20 cellular contexts compared by ENCODE assay signal in the genomic region with DNA sequence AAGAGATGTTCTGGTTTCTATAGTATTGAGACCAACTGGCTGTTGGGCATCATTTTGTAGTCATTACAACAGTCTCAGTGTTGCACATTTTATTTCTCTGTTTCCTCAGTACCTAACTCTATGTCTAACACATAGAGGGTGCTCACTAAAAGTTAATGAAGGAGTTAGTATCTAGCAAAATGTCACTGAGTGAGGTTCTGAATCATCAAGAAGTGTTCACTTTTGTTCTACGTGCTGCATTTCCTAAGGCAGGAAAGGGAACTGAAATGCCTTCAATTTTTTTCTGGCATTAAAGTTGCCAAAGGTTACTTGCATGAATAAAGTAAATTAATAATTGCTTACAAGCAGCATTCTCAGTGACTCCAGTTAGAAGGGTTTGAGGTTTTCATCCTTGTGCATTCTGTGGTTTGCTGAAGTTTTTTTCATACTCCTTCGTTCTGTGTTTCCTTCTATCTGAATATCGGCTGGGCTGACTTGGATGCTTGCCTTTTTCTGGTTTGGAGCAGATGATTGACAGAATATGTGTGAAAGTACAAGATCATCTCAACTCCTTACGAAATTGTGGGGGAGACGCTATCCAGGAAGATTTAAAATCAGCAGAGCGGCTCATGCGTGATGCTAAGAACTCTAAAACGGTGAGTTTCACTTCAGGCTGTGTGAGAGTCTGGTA.
DNase-seq lines count a peak whose midpoint lies in the region; ATAC-seq and TF ChIP-seq lines count a peak whose summit lies in the region.
"Had no signal": no experiment of that assay in that cellular context is flagged by ENCODE, and none has a peak within 500 bp of the region (broad histone marks: within the 10 kb centered on the region; RNA-seq: fewer than 3 reads in every experiment).

No MANE protein-coding gene starts in this region.

- H3K9me3 Mint-ChIP-seq in CD14-positive monocyte (no peaks in the 10 kb centered on the region), nephron (peaks cover 2% of the 10 kb centered on the region)
- no peaks in the 10 kb centered on the region for H3K9me3 Mint-ChIP-seq in activated T-cell treated with anti-CD3 and anti-CD28 coated beads, Interleukin-2, amount 50 U/mL, for 24 hours
- H3K9me3 Mint-ChIP-seq: activated naive CD8-positive, alpha-beta T cell treated with anti-CD3 and anti-CD28 coated beads, Interleukin-2, amount 50 U/mL, for 24 hours; activated T-helper 2 cell treated with anti-CD3 and anti-CD28 coated beads, Interferon-gamma antibody, Interleukin-2, Interleukin-4, amounts not matched to agents 10 μg/mL and 5 μg/mL and 100 μg/mL, durations not matched to agents 14 hours and 24 hours and 36 hours; CD4-positive, alpha-beta T cell; dendritic cell treated with granulocyte-macrophage colony-stimulating factor and Interleukin-4, amounts not matched to agents 40 ng/mL and 50 ng/mL, for 4 days had no signal

- H3K4me3 ChIP-seq in OCI-LY3 (ENCODE audit: low read length) (peak overlapping the region; percentile 52), heart left ventricle (peak overlapping the region in 2 of 12 donors; percentile 13 to 17)
- H3K4me3 ChIP-seq: GM23248, MG63, transverse colon had no signal

- H3K27me3 Mint-ChIP-seq in CD14-positive monocyte (ENCODE audit: low read depth in 3 of 3) (no peaks in the 10 kb centered on the region), nephron (ENCODE audit: low read depth) (no peaks in the 10 kb centered on the region)
- no peaks in the 10 kb centered on the region for H3K27me3 Mint-ChIP-seq in activated T-cell treated with anti-CD3 and anti-CD28 coated beads, Interleukin-2, amount 50 U/mL, for 24 hours
- H3K27me3 Mint-ChIP-seq: activated CD8-positive, alpha-beta memory T cell treated with anti-CD3 and anti-CD28 coated beads, Interleukin-2, amount 10 ng/mL, durations not matched to agents 7 days and 5 days; activated naive CD8-positive, alpha-beta T cell treated with anti-CD3 and anti-CD28 coated beads, Interleukin-2, amount 50 U/mL, for 24 hours; CD4-positive, alpha-beta T cell; dendritic cell treated with granulocyte-macrophage colony-stimulating factor and Interleukin-4, amounts not matched to agents 40 ng/mL and 50 ng/mL, for 4 days had no signal

- no peak overlapping the region for H3K9ac ChIP-seq in OCI-LY3 (ENCODE audit: low read length)
- H3K9ac ChIP-seq: GM23248 had no signal

- H3K27ac Mint-ChIP-seq in CD14-positive monocyte: no peak overlapping the region
- peak overlapping the region in 2 of 3 experiments; percentile 6 to 44 for H3K27ac Mint-ChIP-seq in nephron
- H3K27ac Mint-ChIP-seq in activated T-cell treated with anti-CD3 and anti-CD28 coated beads, Interleukin-2, amount 50 U/mL, for 24 hours: no peak overlapping the region
- H3K27ac Mint-ChIP-seq: activated CD8-positive, alpha-beta memory T cell treated with anti-CD3 and anti-CD28 coated beads, Interleukin-2, amount 10 ng/mL, durations not matched to agents 7 days and 5 days; activated naive CD8-positive, alpha-beta T cell treated with anti-CD3 and anti-CD28 coated beads, Interleukin-2, amount 50 U/mL, for 24 hours; activated T-helper 2 cell treated with anti-CD3 and anti-CD28 coated beads, Interferon-gamma antibody, Interleukin-2, Interleukin-4, amounts not matched to agents 10 μg/mL and 5 μg/mL and 100 μg/mL, durations not matched to agents 14 hours and 24 hours and 36 hours; CD4-positive, alpha-beta T cell; dendritic cell treated with granulocyte-macrophage colony-stimulating factor and Interleukin-4, amounts not matched to agents 40 ng/mL and 50 ng/mL, for 4 days had no signal

- DNase-seq in CD14-positive monocyte (ENCODE audit: low spot score) (no peak), fibroblast of peridontal ligament (ENCODE audit: extremely low read depth) (peak; percentile 35), NCI-H510A (lab: John Stamatoyannopoulos, UW) (no peak), heart left ventricle (no peak)
- no peak for DNase-seq in effector CD4-positive, alpha-beta T cell
- no peak for DNase-seq in activated T-cell treated with anti-CD3 and anti-CD28 coated beads, Interleukin-2, amount 50 U/mL, for 24 hours
- DNase-seq: activated CD4-positive, alpha-beta T cell treated with anti-CD3 and anti-CD28 coated beads for 4 hours; activated CD8-positive, alpha-beta memory T cell treated with anti-CD3 and anti-CD28 coated beads, Interleukin-2, amount 10 ng/mL, durations not matched to agents 7 days and 5 days; activated naive CD8-positive, alpha-beta T cell treated with anti-CD3 and anti-CD28 coated beads, Interleukin-2, amount 50 U/mL, for 24 hours; CD4-positive, alpha-beta T cell; GM23248; MG63; NCI-H2029; retina; T-helper 9 cell; transverse colon had no signal

- H2AFZ ChIP-seq in OCI-LY3 (ENCODE audit: low read depth, low read length): no peak overlapping the region
- H2AFZ ChIP-seq: GM23248 had no signal

- peaks cover 14% of the 10 kb centered on the region; the same call in 1 of the 2 replicates for H3K27me3 ChIP-seq in OCI-LY3 (ENCODE audit: low read depth, low read length)
- H3K27me3 ChIP-seq in heart left ventricle: no peaks in the 10 kb centered on the region
- H3K27me3 ChIP-seq: MG63, transverse colon had no signal

- no peaks in the 10 kb centered on the region for H3K79me2 ChIP-seq in OCI-LY3 (ENCODE audit: low read length)

- no peak for ATAC-seq in heart left ventricle
- ATAC-seq: activated CD8-positive, alpha-beta memory T cell treated with anti-CD3 and anti-CD28 coated beads, Interleukin-2, amount 10 ng/mL, durations not matched to agents 7 days and 5 days; activated naive CD8-positive, alpha-beta T cell treated with anti-CD3 and anti-CD28 coated beads, Interleukin-2, amount 50 U/mL, for 24 hours had no signal

- H3K4me3 Mint-ChIP-seq in CD14-positive monocyte (peak overlapping the region; percentile 11 to 79), nephron (no peak overlapping the region)
- no peak overlapping the region for H3K4me3 Mint-ChIP-seq in activated T-cell treated with anti-CD3 and anti-CD28 coated beads, Interleukin-2, amount 50 U/mL, for 24 hours
- H3K4me3 Mint-ChIP-seq: activated CD8-positive, alpha-beta memory T cell treated with anti-CD3 and anti-CD28 coated beads, Interleukin-2, amount 10 ng/mL, durations not matched to agents 7 days and 5 days; activated naive CD8-positive, alpha-beta T cell treated with anti-CD3 and anti-CD28 coated beads, Interleukin-2, amount 50 U/mL, for 24 hours; CD4-positive, alpha-beta T cell; dendritic cell treated with granulocyte-macrophage colony-stimulating factor and Interleukin-4, amounts not matched to agents 40 ng/mL and 50 ng/mL, for 4 days had no signal

- H3K4me2 ChIP-seq in OCI-LY3 (ENCODE audit: low read length): peak overlapping the region; percentile 62

- WGBS in heart left ventricle, 4 donors: 68 to 80% (median 74%) methylated on average over 8 of the region's 8 CpGs

- H3K4me1 Mint-ChIP-seq in CD14-positive monocyte (peaks cover 9% of the 10 kb centered on the region), nephron (no peaks in the 10 kb centered on the region)
- no peaks in the 10 kb centered on the region for H3K4me1 Mint-ChIP-seq in activated T-cell treated with anti-CD3 and anti-CD28 coated beads, Interleukin-2, amount 50 U/mL, for 24 hours (ENCODE audit: low read depth)
- H3K4me1 Mint-ChIP-seq: activated CD8-positive, alpha-beta memory T cell treated with anti-CD3 and anti-CD28 coated beads, Interleukin-2, amount 10 ng/mL, durations not matched to agents 7 days and 5 days; activated naive CD8-positive, alpha-beta T cell treated with anti-CD3 and anti-CD28 coated beads, Interleukin-2, amount 50 U/mL, for 24 hours had no signal

- H3K9me3 ChIP-seq in OCI-LY3 (ENCODE audit: insufficient read depth, low read length) (no peaks in the 10 kb centered on the region), heart left ventricle (peaks cover 0 to 11% (median 0%) of the 10 kb centered on the region in 12 donors)
- H3K9me3 ChIP-seq: MG63, transverse colon had no signal

- peaks cover 0 to 7% of the 10 kb centered on the region in 2 donors for H3K36me3 Mint-ChIP-seq in CD14-positive monocyte
- peaks cover 30% of the 10 kb centered on the region for H3K36me3 Mint-ChIP-seq in nephron (ENCODE audit: low read depth)
- H3K36me3 Mint-ChIP-seq in activated T-cell treated with anti-CD3 and anti-CD28 coated beads, Interleukin-2, amount 50 U/mL, for 24 hours (ENCODE audit: low read depth): peaks cover 21% of the 10 kb centered on the region
- H3K36me3 Mint-ChIP-seq: activated CD8-positive, alpha-beta memory T cell treated with anti-CD3 and anti-CD28 coated beads, Interleukin-2, amount 10 ng/mL, durations not matched to agents 7 days and 5 days had no signal

- H3K36me3 ChIP-seq in OCI-LY3 (replicated peaks; ENCODE audit: low read depth, low read length) (no peaks in the 10 kb centered on the region), heart left ventricle (peaks cover 0 to 28% (median 0%) of the 10 kb centered on the region in 9 donors)
- H3K36me3 ChIP-seq: MG63 had no signal

- H3K4me1 ChIP-seq in OCI-LY3 (ENCODE audit: low read length) (peaks cover 4% of the 10 kb centered on the region; the same call in 1 of the 2 replicates), heart left ventricle (peaks cover 0 to 3% (median 0%) of the 10 kb centered on the region in 12 donors)
- H3K4me1 ChIP-seq: transverse colon had no signal

- intact Hi-C loops in CD14-positive monocyte (cut with micrococcal nuclease): no loop called here
- intact Hi-C loops in heart left ventricle (cut with DNase I): no loop called here

- H4K20me1 ChIP-seq in OCI-LY3 (ENCODE audit: insufficient read depth, low read length): no peaks in the 10 kb centered on the region

- TF ChIP-seq CTCF in CD14-positive monocyte (IDR thresholded peaks at IDR 0.05) (no peak), OCI-LY3 (IDR thresholded peaks at IDR 0.05; ENCODE audit: low read depth, low read length) (no peak), nephron (IDR thresholded peaks at IDR 0.05; ENCODE audit: unreplicated experiment in 3 of 3) (no peak), heart left ventricle (IDR thresholded peaks at IDR 0.05) (no peak)

- no peak overlapping the region for H3K27ac ChIP-seq in OCI-LY3 (ENCODE audit: low read length)
- H3K27ac ChIP-seq in heart left ventricle: no peak overlapping the region
- H3K27ac ChIP-seq: GM23248, transverse colon had no signal

- TF ChIP-seq POLR2A in heart left ventricle (IDR thresholded peaks at IDR 0.05): no peak

Comparison
In these comparisons a context has a peak if more than half of its experiments do, and no peak if none do; other contexts are left out.
1. H3K27ac Mint-ChIP-seq: peak in nephron (2 of 3); none in CD14-positive monocyte (0 of 7) and activated T-cell treated with anti-CD3 and anti-CD28 coated beads, Interleukin-2, amount 50 U/mL, for 24 hours (single experiment).
2. H3K4me3 Mint-ChIP-seq: peak in CD14-positive monocyte (2 of 2); none in nephron (0 of 3) and activated T-cell treated with anti-CD3 and anti-CD28 coated beads, Interleukin-2, amount 50 U/mL, for 24 hours (single experiment).